11 cellular contexts compared by ENCODE assay signal in genomic region chr3:28326458-28326926, GRCh38. TPM values are rescaled to one million over a fixed set of nuclear protein-coding genes. Genes with fewer than 3 reads are reported as not detected.
A peak's percentile ranks its signal among the peaks of the same experiment; 100 is the strongest.
DNase-seq lines count a peak whose midpoint lies in the region; ATAC-seq, FAIRE-seq and TF ChIP-seq lines count a peak whose summit lies in the region.
"Had no signal": no experiment of that assay in that cellular context is flagged by ENCODE, and none has a peak within 500 bp of the region (broad histone marks: within the 10 kb centered on the region; RNA-seq: fewer than 3 reads in every experiment).

No MANE protein-coding gene starts in this region.

- H3K4me2 ChIP-seq in BLaER1, result peak overlapping the region; percentile 50

- no peaks in the 10 kb centered on the region for H3K9me3 ChIP-seq in BLaER1
- no peaks in the 10 kb centered on the region for H3K9me3 ChIP-seq in ascending aorta
- no peaks in the 10 kb centered on the region for H3K9me3 ChIP-seq in colonic mucosa

- peaks cover 21% of the 10 kb centered on the region for H3K4me1 Mint-ChIP-seq in activated naive CD8-positive, alpha-beta T cell (ENCODE audit: low read depth)
- H3K4me1 Mint-ChIP-seq in stimulated activated naive B cell treated with anti-CD40 and anti-IgM and Interleukin-4, amounts not matched to agents 10 μg/mL and 1 μg/mL and 100 μg/mL, for 72 hours, result no peaks in the 10 kb centered on the region

- ATAC-seq in GM19452 (IDR thresholded peaks at IDR 0.05; ENCODE audit: unreplicated experiment) (peak; percentile 84), HG03432 (IDR thresholded peaks at IDR 0.05; ENCODE audit: unreplicated experiment) (peak; percentile 90)
- no peak for ATAC-seq in stimulated activated naive B cell treated with anti-CD40 and anti-IgM and Interleukin-4, amounts not matched to agents 10 μg/mL and 1 μg/mL and 100 μg/mL, for 72 hours (replicated peaks)

- no peaks in the 10 kb centered on the region for H3K9me3 Mint-ChIP-seq in activated naive CD8-positive, alpha-beta T cell (ENCODE audit: low read depth)
- no peaks in the 10 kb centered on the region for H3K9me3 Mint-ChIP-seq in stimulated activated naive B cell treated with anti-CD40 and anti-IgM and Interleukin-4, amounts not matched to agents 10 μg/mL and 1 μg/mL and 100 μg/mL, for 72 hours
- H3K9me3 Mint-ChIP-seq: endodermal cell had no signal

- peak overlapping the region; percentile 8 for H3K27ac Mint-ChIP-seq in activated naive CD8-positive, alpha-beta T cell
- no peak overlapping the region for H3K27ac Mint-ChIP-seq in stimulated activated naive B cell treated with anti-CD40 and anti-IgM and Interleukin-4, amounts not matched to agents 10 μg/mL and 1 μg/mL and 100 μg/mL, for 72 hours
- H3K27ac Mint-ChIP-seq: endodermal cell had no signal

- no peak overlapping the region for H3K4me3 ChIP-seq in BLaER1
- H3K4me3 ChIP-seq in ascending aorta, result no peak overlapping the region
- H3K4me3 ChIP-seq in colonic mucosa, result no peak overlapping the region

- no peak overlapping the region for H3K9ac ChIP-seq in BLaER1
- no peak overlapping the region for H3K9ac ChIP-seq in colonic mucosa (ENCODE audit: low read depth in 2 of 2, low read length in 2 of 2)

- peaks cover 88% of the 10 kb centered on the region for H3K4me1 ChIP-seq in BLaER1
- no peaks in the 10 kb centered on the region for H3K4me1 ChIP-seq in ascending aorta
- H3K4me1 ChIP-seq in colonic mucosa, result no peaks in the 10 kb centered on the region

- H3K36me3 ChIP-seq in BLaER1 (peaks cover 23% of the 10 kb centered on the region), ascending aorta (peaks cover 12 to 25% of the 10 kb centered on the region in 2 donors), colonic mucosa (no peaks in the 10 kb centered on the region)

- H4K20me1 ChIP-seq in BLaER1, result no peaks in the 10 kb centered on the region

- intact Hi-C loops in ascending aorta (cut with DNase I) (loop anchor here (5.0 kb wide), 1 partner anchor 614 kb away; no protein-coding TSS in a partner anchor), colonic mucosa (cut with DNase I) (no loop called here)

- DNase-seq in ascending aorta (ENCODE audit: low spot score in 2 of 2) (no peak), colonic mucosa (no peak), frontal cortex (ENCODE audit: low spot score in 2 of 2) (no peak)
- DNase-seq in stimulated activated naive B cell treated with anti-CD40 and anti-IgM and Interleukin-4, amounts not matched to agents 10 μg/mL and 1 μg/mL and 100 μg/mL, for 72 hours, result no peak
- DNase-seq: COR-L47, endodermal cell, NCI-H345 had no signal

- no peak for FAIRE-seq in frontal cortex (lab: Jason Lieb, UNC)

- no peaks in the 10 kb centered on the region for H3K27me3 Mint-ChIP-seq in activated naive CD8-positive, alpha-beta T cell
- H3K27me3 Mint-ChIP-seq in stimulated activated naive B cell treated with anti-CD40 and anti-IgM and Interleukin-4, amounts not matched to agents 10 μg/mL and 1 μg/mL and 100 μg/mL, for 72 hours, result no peaks in the 10 kb centered on the region

- no peak overlapping the region for H3K4me3 Mint-ChIP-seq in activated naive CD8-positive, alpha-beta T cell
- H3K4me3 Mint-ChIP-seq in stimulated activated naive B cell treated with anti-CD40 and anti-IgM and Interleukin-4, amounts not matched to agents 10 μg/mL and 1 μg/mL and 100 μg/mL, for 72 hours, result no peak overlapping the region
- H3K4me3 Mint-ChIP-seq: endodermal cell had no signal

- peaks cover 5% of the 10 kb centered on the region for H3K36me3 Mint-ChIP-seq in activated naive CD8-positive, alpha-beta T cell
- peaks cover 4 to 11% of the 10 kb centered on the region in 2 donors for H3K36me3 Mint-ChIP-seq in stimulated activated naive B cell treated with anti-CD40 and anti-IgM and Interleukin-4, amounts not matched to agents 10 μg/mL and 1 μg/mL and 100 μg/mL, for 72 hours

- H3K27ac ChIP-seq in BLaER1 (no peak overlapping the region; the same call in 1 of the 2 replicates), ascending aorta (no peak overlapping the region), colonic mucosa (no peak overlapping the region)

- H3K27me3 ChIP-seq in BLaER1 (no peaks in the 10 kb centered on the region), ascending aorta (no peaks in the 10 kb centered on the region), colonic mucosa (no peaks in the 10 kb centered on the region)

- no peak for TF ChIP-seq CTCF in ascending aorta (IDR thresholded peaks at IDR 0.05)
- no peak for TF ChIP-seq CTCF in colonic mucosa (IDR thresholded peaks at IDR 0.05)

RNA-seq across cellular contexts. Expression of gene ZCWPW2, which starts 22.0 kb away (rescaled TPM):
- total RNA-seq in ascending aorta (not detected), colonic mucosa (1 to 10 TPM in 1 of 2 donors, under 1 TPM in 1; 0.32 to 1.0 TPM), frontal cortex (4.9 TPM)

RNA-seq across cellular contexts. Expression of gene AZI2, which starts 22.1 kb away (rescaled TPM):
- 15.3 TPM for total RNA-seq in ascending aorta
- 10 to 100 TPM; 31.9 to 47.0 TPM for total RNA-seq in colonic mucosa
- 51.0 TPM for total RNA-seq in frontal cortex

Comparison
In these comparisons a context has a peak if more than half of its experiments do, and no peak if none do; other contexts are left out.
1. ATAC-seq: peak in GM19452 (single experiment) and HG03432 (single experiment); none in stimulated activated naive B cell treated with anti-CD40 and anti-IgM and Interleukin-4, amounts not matched to agents 10 μg/mL and 1 μg/mL and 100 μg/mL, for 72 hours (0 of 2).